In genomic region chr1:221856188-221857093, GRCh38 we compare ENCODE assay signal across 18 cellular contexts.
DNase-seq lines count a peak whose midpoint lies in the region; ATAC-seq and TF ChIP-seq lines count a peak whose summit lies in the region.
"Had no signal": no experiment of that assay in that cellular context is flagged by ENCODE, and none has a peak within 500 bp of the region (broad histone marks: within the 10 kb centered on the region; RNA-seq: fewer than 3 reads in every experiment).

No MANE protein-coding gene starts in this region.

- TF ChIP-seq CTCF in PC-3 (conservative IDR thresholded peaks at IDR 0.05; ENCODE audit: low read depth, low read length) (no peak), epithelial cell of esophagus (IDR thresholded peaks at IDR 0.05; ENCODE audit: insufficient read depth, low read depth, low read length, missing control alignments) (no peak), ascending aorta (IDR thresholded peaks at IDR 0.05) (no peak), vagina (IDR thresholded peaks at IDR 0.05) (no peak)

- no peaks in the 10 kb centered on the region for H3K79me2 ChIP-seq in PC-3 (ENCODE audit: low read length)

- POLR2A ChIA-PET in PC-3 (lab: Charles Lee; ENCODE audit: unreplicated experiment), result no interaction called here

- H3K4me1 Mint-ChIP-seq in activated T-cell treated with anti-CD3 and anti-CD28 coated beads, Interleukin-2, amount 50 U/mL, for 24 hours (ENCODE audit: low read depth), result peaks cover 15% of the 10 kb centered on the region

- no peak for DNase-seq in activated T-cell treated with anti-CD3 and anti-CD28 coated beads, Interleukin-2, amount 50 U/mL, for 24 hours
- no peak for DNase-seq in activated T-cell treated with anti-CD3 and anti-CD28 coated beads, Interleukin-2, amount 50 U/mL, for 1 hour
- peak; percentile 41 for DNase-seq in PC-3
- DNase-seq in epithelial cell of esophagus (ENCODE audit: low read depth), result peak; percentile 75
- DNase-seq in skeletal muscle cell (ENCODE audit: low read depth), result peak; percentile 33
- no peak for DNase-seq in ascending aorta (ENCODE audit: low spot score in 2 of 2)
- no peak for DNase-seq in vagina (ENCODE audit: extremely low spot score in 2 of 2)
- DNase-seq: activated CD4-positive, alpha-beta T cell treated with anti-CD3 and anti-CD28 coated beads, Interleukin-2, amount 50 U/mL, for 1 hour; GDM1; NCI-H1105; NK-92 treated with Interleukin-12 subunit alpha and Interleukin-12 subunit beta, amount 100 ng/mL, for 24 hours; SHP77; stimulated activated naive B cell treated with anti-CD40 and anti-IgM and Interleukin-4, amounts not matched to agents 10 μg/mL and 1 μg/mL and 100 μg/mL, for 72 hours had no signal

- H3K9me2 ChIP-seq in PC-3 (replicated peaks; ENCODE audit: low read length), result no peaks in the 10 kb centered on the region

- CTCF ChIA-PET in PC-3 (lab: Charles Lee), result no interaction called here

- ATAC-seq in PC-3, result no peak
- no peak for ATAC-seq in GM19351 (IDR thresholded peaks at IDR 0.05; ENCODE audit: unreplicated experiment)
- ATAC-seq: stimulated activated naive B cell treated with anti-CD40 and anti-IgM and Interleukin-4, amounts not matched to agents 10 μg/mL and 1 μg/mL and 100 μg/mL, for 72 hours had no signal

- intact Hi-C loops in PC-3 (cut with micrococcal nuclease) (no loop called here), ascending aorta (cut with DNase I) (no loop called here), vagina (cut with DNase I) (no loop called here)

- no peak overlapping the region; the same call in 1 of the 2 replicates for H3K9ac ChIP-seq in PC-3 (ENCODE audit: low read length)

- H3K36me3 ChIP-seq in PC-3 (ENCODE audit: low read depth, low read length) (no peaks in the 10 kb centered on the region), ascending aorta (no peaks in the 10 kb centered on the region), vagina (no peaks in the 10 kb centered on the region)
- H3K36me3 ChIP-seq: esophagus muscularis mucosa had no signal

- no TSS peak for BruUV-seq in PC-3 (replicated peaks; lab: Mats Ljungman, UMichigan)

- H3K27ac Mint-ChIP-seq in activated T-cell treated with anti-CD3 and anti-CD28 coated beads, Interleukin-2, amount 50 U/mL, for 24 hours, result peak overlapping the region; percentile 37
- H3K27ac Mint-ChIP-seq: activated T-helper 2 cell treated with anti-CD3 and anti-CD28 coated beads, Interferon-gamma antibody, Interleukin-2, Interleukin-4, amounts not matched to agents 10 μg/mL and 5 μg/mL and 100 μg/mL, durations not matched to agents 14 hours and 24 hours and 36 hours; stimulated activated naive B cell treated with anti-CD40 and anti-IgM and Interleukin-4, amounts not matched to agents 10 μg/mL and 1 μg/mL and 100 μg/mL, for 72 hours; T-helper 2 cell treated with Interferon-gamma antibody and Interleukin-4, amounts not matched to agents 5 μg/mL and 100 μg/mL, for 36 hours had no signal

- H3K4me2 ChIP-seq in PC-3 (ENCODE audit: low read length), result no peak overlapping the region

- no peaks in the 10 kb centered on the region for H3K27me3 Mint-ChIP-seq in activated T-cell treated with anti-CD3 and anti-CD28 coated beads, Interleukin-2, amount 50 U/mL, for 24 hours
- H3K27me3 Mint-ChIP-seq: stimulated activated naive B cell treated with anti-CD40 and anti-IgM and Interleukin-4, amounts not matched to agents 10 μg/mL and 1 μg/mL and 100 μg/mL, for 72 hours had no signal

- H3K9me3 ChIP-seq in PC-3 (ENCODE audit: low read length) (no peaks in the 10 kb centered on the region), ascending aorta (no peaks in the 10 kb centered on the region), vagina (no peaks in the 10 kb centered on the region)
- H3K9me3 ChIP-seq: esophagus muscularis mucosa had no signal

- H3K9me3 Mint-ChIP-seq in activated T-cell treated with anti-CD3 and anti-CD28 coated beads, Interleukin-2, amount 50 U/mL, for 24 hours, result no peaks in the 10 kb centered on the region
- H3K9me3 Mint-ChIP-seq: activated T-helper 2 cell treated with anti-CD3 and anti-CD28 coated beads, Interferon-gamma antibody, Interleukin-2, Interleukin-4, amounts not matched to agents 10 μg/mL and 5 μg/mL and 100 μg/mL, durations not matched to agents 14 hours and 24 hours and 36 hours; T-helper 2 cell treated with Interferon-gamma antibody and Interleukin-4, amounts not matched to agents 5 μg/mL and 100 μg/mL, for 36 hours had no signal

- no peak overlapping the region for H2AFZ ChIP-seq in PC-3 (ENCODE audit: low read length)

- H3K27me3 ChIP-seq in PC-3 (ENCODE audit: low read length) (no peaks in the 10 kb centered on the region), ascending aorta (no peaks in the 10 kb centered on the region), vagina (no peaks in the 10 kb centered on the region)
- H3K27me3 ChIP-seq: esophagus muscularis mucosa had no signal

- H3K4me1 ChIP-seq in PC-3 (ENCODE audit: insufficient read depth, low read length), result peaks cover 16% of the 10 kb centered on the region
- no peaks in the 10 kb centered on the region for H3K4me1 ChIP-seq in ascending aorta
- H3K4me1 ChIP-seq in vagina, result no peaks in the 10 kb centered on the region
- H3K4me1 ChIP-seq: esophagus muscularis mucosa had no signal

- no peaks in the 10 kb centered on the region for H3K36me3 Mint-ChIP-seq in activated T-cell treated with anti-CD3 and anti-CD28 coated beads, Interleukin-2, amount 50 U/mL, for 24 hours (ENCODE audit: low read depth)
- H3K36me3 Mint-ChIP-seq: stimulated activated naive B cell treated with anti-CD40 and anti-IgM and Interleukin-4, amounts not matched to agents 10 μg/mL and 1 μg/mL and 100 μg/mL, for 72 hours had no signal

- H4K20me1 ChIP-seq in PC-3 (ENCODE audit: low read length), result no peaks in the 10 kb centered on the region

- no peak overlapping the region for H3K4me3 ChIP-seq in PC-3 (ENCODE audit: low read length)
- H3K4me3 ChIP-seq in epithelial cell of esophagus (ENCODE audit: low read length), result no peak overlapping the region
- H3K4me3 ChIP-seq in skeletal muscle cell (ENCODE audit: low read depth, low read length), result no peak overlapping the region
- H3K4me3 ChIP-seq in ascending aorta, result no peak overlapping the region
- H3K4me3 ChIP-seq in vagina, result no peak overlapping the region
- H3K4me3 ChIP-seq: esophagus muscularis mucosa, skin epidermis had no signal

- H3K27ac ChIP-seq in PC-3 (ENCODE audit: low read length) (peak overlapping the region; percentile 33), ascending aorta (no peak overlapping the region), vagina (no peak overlapping the region)
- H3K27ac ChIP-seq: esophagus muscularis mucosa, skin epidermis had no signal

- no peak for TF ChIP-seq POLR2A in vagina (IDR thresholded peaks at IDR 0.05)

- H3F3A ChIP-seq in PC-3 (ENCODE audit: low read length, unreplicated experiment), result no peaks in the 10 kb centered on the region

- H3K4me3 Mint-ChIP-seq in activated T-cell treated with anti-CD3 and anti-CD28 coated beads, Interleukin-2, amount 50 U/mL, for 24 hours, result no peak overlapping the region
- H3K4me3 Mint-ChIP-seq: stimulated activated naive B cell treated with anti-CD40 and anti-IgM and Interleukin-4, amounts not matched to agents 10 μg/mL and 1 μg/mL and 100 μg/mL, for 72 hours; T-helper 2 cell treated with Interferon-gamma antibody and Interleukin-4, amounts not matched to agents 5 μg/mL and 100 μg/mL, for 36 hours had no signal

Comparison
In these comparisons a context has a peak if more than half of its experiments do, and no peak if none do; other contexts are left out.
1. DNase-seq: peak in PC-3 (single experiment), epithelial cell of esophagus (single experiment) and skeletal muscle cell (single experiment); none in activated T-cell treated with anti-CD3 and anti-CD28 coated beads, Interleukin-2, amount 50 U/mL, for 24 hours (single experiment), activated T-cell treated with anti-CD3 and anti-CD28 coated beads, Interleukin-2, amount 50 U/mL, for 1 hour (single experiment), ascending aorta (0 of 2) and vagina (0 of 2).